Comparison of ENCODE assay signal across 1 cellular context in genomic region chr16:14873925-14874594, GRCh38.
A peak's percentile ranks its signal among the peaks of the same experiment; 100 is the strongest.
TF ChIP-seq lines count a peak whose summit lies in the region.
"Not testable (repeated sequence)": the region's sequence is repeated elsewhere in the genome, so short reads cannot be mapped to it uniquely, and the experiment has no call there.

No MANE protein-coding gene starts in this region.

TF ChIP-seq in HepG2, 621 proteins besides CTCF, POLR2A, EP300 and RAD21 (continued from another document and continues in another):
- TF ChIP-seq RERE (CRISPR knock-in tag; IDR thresholded peaks at IDR 0.05; ENCODE audit: low read depth) (peak; percentile 41; the same call in 1 of the 2 replicates), PHF20 (CRISPR knock-in tag; IDR thresholded peaks at IDR 0.05) (0 out of 2 replicates have a peak, but pooled peaks have one; percentile 38), TSC22D2 (CRISPR knock-in tag; IDR thresholded peaks at IDR 0.05; ENCODE audit: borderline replicate concordance) (peak; percentile 51; the same call in 1 of the 2 replicates), SIX1 (CRISPR knock-in tag; IDR thresholded peaks at IDR 0.05; ENCODE audit: borderline replicate concordance) (peak; percentile 65), ZNF501 (CRISPR knock-in tag; IDR thresholded peaks at IDR 0.05) (0 out of 2 replicates have a peak, but pooled peaks have one; percentile 29), ZFP41 (CRISPR knock-in tag; IDR thresholded peaks at IDR 0.05; ENCODE audit: borderline replicate concordance) (peak; percentile 43; the same call in 1 of the 2 replicates), NCOR1 (IDR thresholded peaks at IDR 0.05; ENCODE audit: borderline replicate concordance, low read length) (peak; percentile 82), SIX4 (CRISPR knock-in tag; IDR thresholded peaks at IDR 0.05) (peak; percentile 59; the same call in 1 of the 2 replicates), TFDP2 (CRISPR knock-in tag; IDR thresholded peaks at IDR 0.05) (peak; percentile 64), ZFY (CRISPR knock-in tag; IDR thresholded peaks at IDR 0.05) (peak; percentile 76), MEIS2 (CRISPR knock-in tag; IDR thresholded peaks at IDR 0.05) (peak; percentile 79; the same call in 1 of the 2 replicates), ZNF264 (CRISPR knock-in tag; IDR thresholded peaks at IDR 0.05) (peak; percentile 82), PATZ1 (CRISPR knock-in tag; IDR thresholded peaks at IDR 0.05) (peak; percentile 75), FOXA1 (CRISPR knock-in tag; IDR thresholded peaks at IDR 0.05) (peak; percentile 96), ZNF550 (CRISPR knock-in tag; IDR thresholded peaks at IDR 0.05; ENCODE audit: borderline replicate concordance) (0 out of 2 replicates have a peak, but pooled peaks have one; percentile 66), ZNF766 (CRISPR knock-in tag; IDR thresholded peaks at IDR 0.05; ENCODE audit: borderline replicate concordance) (peak; percentile 84; the same call in 1 of the 2 replicates), MYNN (CRISPR knock-in tag; IDR thresholded peaks at IDR 0.05; ENCODE audit: low read depth) (peak; percentile 85; the same call in 1 of the 2 replicates), TOE1 (CRISPR knock-in tag; IDR thresholded peaks at IDR 0.05) (0 out of 2 replicates have a peak, but pooled peaks have one; percentile 22), ZBTB26 (CRISPR knock-in tag; IDR thresholded peaks at IDR 0.05; ENCODE audit: borderline replicate concordance) (peak; percentile 64; the same call in 1 of the 2 replicates), UBTF (CRISPR knock-in tag; IDR thresholded peaks at IDR 0.05) (peak; percentile 59; the same call in 1 of the 2 replicates), WIZ (CRISPR knock-in tag; IDR thresholded peaks at IDR 0.05) (0 out of 2 replicates have a peak, but pooled peaks have one; percentile 38), CBX1 (IDR thresholded peaks at IDR 0.05; ENCODE audit: low read depth) (peak; percentile 22), ZNF563 (CRISPR knock-in tag; IDR thresholded peaks at IDR 0.05) (peak; percentile 64; the same call in 1 of the 2 replicates), KLF16 (CRISPR knock-in tag; IDR thresholded peaks at IDR 0.05) (peak in 1 of 2 experiments; percentile 80; a peak in 2 of 4 replicates), SAP130 (CRISPR knock-in tag; IDR thresholded peaks at IDR 0.05; ENCODE audit: low read depth) (peak; percentile 87), SMAD3 (CRISPR knock-in tag; IDR thresholded peaks at IDR 0.05) (0 out of 2 replicates have a peak, but pooled peaks have one; percentile 20), ZNF629 (CRISPR knock-in tag; conservative IDR thresholded peaks at IDR 0.05) (peak; percentile 74), RXRB (CRISPR knock-in tag; IDR thresholded peaks at IDR 0.05; ENCODE audit: borderline replicate concordance) (peak; percentile 95), FOSL2 (CRISPR knock-in tag; IDR thresholded peaks at IDR 0.05) (peak; percentile 69)
- TF ChIP-seq, protein P1, sequence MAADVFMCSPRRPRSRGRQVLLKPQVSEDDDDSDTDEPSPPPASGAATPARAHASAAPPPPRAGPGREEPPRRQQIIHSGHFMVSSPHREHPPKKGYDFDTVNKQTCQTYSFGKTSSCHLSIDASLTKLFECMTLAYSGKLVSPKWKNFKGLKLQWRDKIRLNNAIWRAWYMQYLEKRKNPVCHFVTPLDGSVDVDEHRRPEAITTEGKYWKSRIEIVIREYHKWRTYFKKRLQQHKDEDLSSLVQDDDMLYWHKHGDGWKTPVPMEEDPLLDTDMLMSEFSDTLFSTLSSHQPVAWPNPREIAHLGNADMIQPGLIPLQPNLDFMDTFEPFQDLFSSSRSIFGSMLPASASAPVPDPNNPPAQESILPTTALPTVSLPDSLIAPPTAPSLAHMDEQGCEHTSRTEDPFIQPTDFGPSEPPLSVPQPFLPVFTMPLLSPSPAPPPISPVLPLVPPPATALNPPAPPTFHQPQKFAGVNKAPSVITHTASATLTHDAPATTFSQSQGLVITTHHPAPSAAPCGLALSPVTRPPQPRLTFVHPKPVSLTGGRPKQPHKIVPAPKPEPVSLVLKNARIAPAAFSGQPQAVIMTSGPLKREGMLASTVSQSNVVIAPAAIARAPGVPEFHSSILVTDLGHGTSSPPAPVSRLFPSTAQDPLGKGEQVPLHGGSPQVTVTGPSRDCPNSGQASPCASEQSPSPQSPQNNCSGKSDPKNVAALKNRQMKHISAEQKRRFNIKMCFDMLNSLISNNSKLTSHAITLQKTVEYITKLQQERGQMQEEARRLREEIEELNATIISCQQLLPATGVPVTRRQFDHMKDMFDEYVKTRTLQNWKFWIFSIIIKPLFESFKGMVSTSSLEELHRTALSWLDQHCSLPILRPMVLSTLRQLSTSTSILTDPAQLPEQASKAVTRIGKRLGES (CRISPR knock-in tag; IDR thresholded peaks at IDR 0.05; ENCODE audit: borderline replicate concordance): 0 out of 2 replicates have a peak, but pooled peaks have one; percentile 23
- TF ChIP-seq, protein P2, sequence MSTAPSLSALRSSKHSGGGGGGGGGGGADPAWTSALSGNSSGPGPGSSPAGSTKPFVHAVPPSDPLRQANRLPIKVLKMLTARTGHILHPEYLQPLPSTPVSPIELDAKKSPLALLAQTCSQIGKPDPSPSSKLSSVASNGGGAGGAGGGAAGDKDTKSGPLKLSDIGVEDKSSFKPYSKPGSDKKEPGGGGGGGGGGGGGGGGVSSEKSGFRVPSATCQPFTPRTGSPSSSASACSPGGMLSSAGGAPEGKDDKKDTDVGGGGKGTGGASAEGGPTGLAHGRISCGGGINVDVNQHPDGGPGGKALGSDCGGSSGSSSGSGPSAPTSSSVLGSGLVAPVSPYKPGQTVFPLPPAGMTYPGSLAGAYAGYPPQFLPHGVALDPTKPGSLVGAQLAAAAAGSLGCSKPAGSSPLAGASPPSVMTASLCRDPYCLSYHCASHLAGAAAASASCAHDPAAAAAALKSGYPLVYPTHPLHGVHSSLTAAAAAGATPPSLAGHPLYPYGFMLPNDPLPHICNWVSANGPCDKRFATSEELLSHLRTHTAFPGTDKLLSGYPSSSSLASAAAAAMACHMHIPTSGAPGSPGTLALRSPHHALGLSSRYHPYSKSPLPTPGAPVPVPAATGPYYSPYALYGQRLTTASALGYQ (CRISPR knock-in tag; IDR thresholded peaks at IDR 0.05): peak; percentile 84
- TF ChIP-seq, protein P3, sequence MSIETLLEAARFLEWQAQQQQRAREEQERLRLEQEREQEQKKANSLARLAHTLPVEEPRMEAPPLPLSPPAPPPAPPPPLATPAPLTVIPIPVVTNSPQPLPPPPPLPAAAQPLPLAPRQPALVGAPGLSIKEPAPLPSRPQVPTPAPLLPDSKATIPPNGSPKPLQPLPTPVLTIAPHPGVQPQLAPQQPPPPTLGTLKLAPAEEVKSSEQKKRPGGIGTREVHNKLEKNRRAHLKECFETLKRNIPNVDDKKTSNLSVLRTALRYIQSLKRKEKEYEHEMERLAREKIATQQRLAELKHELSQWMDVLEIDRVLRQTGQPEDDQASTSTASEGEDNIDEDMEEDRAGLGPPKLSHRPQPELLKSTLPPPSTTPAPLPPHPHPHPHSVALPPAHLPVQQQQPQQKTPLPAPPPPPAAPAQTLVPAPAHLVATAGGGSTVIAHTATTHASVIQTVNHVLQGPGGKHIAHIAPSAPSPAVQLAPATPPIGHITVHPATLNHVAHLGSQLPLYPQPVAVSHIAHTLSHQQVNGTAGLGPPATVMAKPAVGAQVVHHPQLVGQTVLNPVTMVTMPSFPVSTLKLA (IDR thresholded peaks at IDR 0.05): peak; percentile 60
- not testable (repeated sequence) for TF ChIP-seq FOXA1 (IDR thresholded peaks at IDR 0.05)
- TF ChIP-seq, protein P4, sequence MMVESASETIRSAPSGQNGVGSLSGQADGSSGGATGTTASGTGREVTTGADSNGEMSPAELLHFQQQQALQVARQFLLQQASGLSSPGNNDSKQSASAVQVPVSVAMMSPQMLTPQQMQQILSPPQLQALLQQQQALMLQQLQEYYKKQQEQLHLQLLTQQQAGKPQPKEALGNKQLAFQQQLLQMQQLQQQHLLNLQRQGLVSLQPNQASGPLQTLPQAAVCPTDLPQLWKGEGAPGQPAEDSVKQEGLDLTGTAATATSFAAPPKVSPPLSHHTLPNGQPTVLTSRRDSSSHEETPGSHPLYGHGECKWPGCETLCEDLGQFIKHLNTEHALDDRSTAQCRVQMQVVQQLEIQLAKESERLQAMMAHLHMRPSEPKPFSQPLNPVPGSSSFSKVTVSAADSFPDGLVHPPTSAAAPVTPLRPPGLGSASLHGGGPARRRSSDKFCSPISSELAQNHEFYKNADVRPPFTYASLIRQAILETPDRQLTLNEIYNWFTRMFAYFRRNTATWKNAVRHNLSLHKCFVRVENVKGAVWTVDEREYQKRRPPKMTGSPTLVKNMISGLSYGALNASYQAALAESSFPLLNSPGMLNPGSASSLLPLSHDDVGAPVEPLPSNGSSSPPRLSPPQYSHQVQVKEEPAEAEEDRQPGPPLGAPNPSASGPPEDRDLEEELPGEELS (CRISPR knock-in tag; IDR thresholded peaks at IDR 0.05): peak; percentile 90; the same call in 1 of the 2 replicates
